8 cellular contexts compared by ENCODE assay signal in genomic region chr3:156675744-156676466, GRCh38. TPM values are rescaled to one million over a fixed set of nuclear protein-coding genes. Genes with fewer than 3 reads are reported as not detected.
DNase-seq lines count a peak whose midpoint lies in the region; TF ChIP-seq lines count a peak whose summit lies in the region.

No MANE protein-coding gene starts in this region.

- intact Hi-C loops in activated CD4-positive, alpha-beta memory T cell treated with anti-CD3 and anti-CD28 coated beads for 36 hours (cut with micrococcal nuclease): loop anchor here (2.0 to 10.0 kb wide), 2 partner anchors 113 to 821 kb away; partner anchors contain the start of gene SLC33A1

- no peaks in the 10 kb centered on the region for H3K9me3 Mint-ChIP-seq in activated CD4-positive, alpha-beta memory T cell treated with anti-CD3 and anti-CD28 coated beads for 36 hours
- H3K9me3 Mint-ChIP-seq in endothelial cell (ENCODE audit: unreplicated experiment) (no peaks in the 10 kb centered on the region), type B pancreatic cell (no peaks in the 10 kb centered on the region)

- peak; percentile 34 for DNase-seq in activated CD4-positive, CD25-positive, alpha-beta regulatory T cell treated with anti-CD3 and anti-CD28 coated beads, Interleukin-2, amount 50 U/mL, for 72 hours
- DNase-seq in activated CD4-positive, CD25-positive, alpha-beta regulatory T cell (lab: John Stamatoyannopoulos, UW): no peak
- DNase-seq in NCI-H2107 treated with DMSO at 0.1 percent for 48 hours (lab: John Stamatoyannopoulos, UW; ENCODE audit: unreplicated experiment) (peak; percentile 78), endothelial cell (ENCODE audit: low spot score) (no peak), myocyte (ENCODE audit: low read depth) (peak; percentile 85), type B pancreatic cell (ENCODE audit: extremely low spot score, unreplicated experiment) (no peak), HuH-7 (ENCODE audit: low spot score) (no peak)
- DNase-seq in activated CD4-positive, alpha-beta memory T cell treated with anti-CD3 and anti-CD28 coated beads for 36 hours: peak; percentile 47

- CTCF ChIA-PET in activated CD4-positive, alpha-beta memory T cell treated with anti-CD3 and anti-CD28 coated beads for 36 hours (lab: Charles Lee): interaction anchor here (0.9 to 4.2 kb wide), 15 partner anchors 9 to 461 kb away, joined by 3 to 38 read pairs (median 4); partner anchors contain the start of gene SSR3

- POLR2A ChIA-PET in activated CD4-positive, alpha-beta memory T cell treated with anti-CD3 and anti-CD28 coated beads for 36 hours (lab: Charles Lee): interaction anchor here (0.8 to 3.3 kb wide), 13 partner anchors 10 to 499 kb away, joined by 3 to 23 read pairs (median 7); partner anchors contain the start of genes CCNL1 and SSR3

- no peaks in the 10 kb centered on the region for H3K27me3 Mint-ChIP-seq in activated CD4-positive, alpha-beta memory T cell treated with anti-CD3 and anti-CD28 coated beads for 36 hours
- H3K27me3 Mint-ChIP-seq in endothelial cell (ENCODE audit: unreplicated experiment): peaks cover 6% of the 10 kb centered on the region
- no peaks in the 10 kb centered on the region for H3K27me3 Mint-ChIP-seq in type B pancreatic cell

- H3K4me1 Mint-ChIP-seq in activated CD4-positive, alpha-beta memory T cell treated with anti-CD3 and anti-CD28 coated beads for 36 hours (ENCODE audit: low read depth): peaks cover 46% of the 10 kb centered on the region
- H3K4me1 Mint-ChIP-seq in endothelial cell (ENCODE audit: unreplicated experiment): peaks cover 9% of the 10 kb centered on the region
- peaks cover 28% of the 10 kb centered on the region for H3K4me1 Mint-ChIP-seq in type B pancreatic cell (ENCODE audit: unreplicated experiment)

- H3K27ac Mint-ChIP-seq in activated CD4-positive, alpha-beta memory T cell treated with anti-CD3 and anti-CD28 coated beads for 36 hours: peak overlapping the region; percentile 94
- H3K27ac Mint-ChIP-seq in endothelial cell (ENCODE audit: unreplicated experiment) (peak overlapping the region; percentile 43), type B pancreatic cell (peak overlapping the region; percentile 87)

- TF ChIP-seq CTCF in endothelial cell (IDR thresholded peaks at IDR 0.05; ENCODE audit: unreplicated experiment) (no peak), type B pancreatic cell (conservative IDR thresholded peaks at IDR 0.05) (no peak)

- H3K4me3 Mint-ChIP-seq in activated CD4-positive, alpha-beta memory T cell treated with anti-CD3 and anti-CD28 coated beads for 36 hours: peak overlapping the region; percentile 90
- H3K4me3 Mint-ChIP-seq in endothelial cell (ENCODE audit: unreplicated experiment) (peak overlapping the region; percentile 89), type B pancreatic cell (peak overlapping the region; percentile 97)

- H3K36me3 Mint-ChIP-seq in activated CD4-positive, alpha-beta memory T cell treated with anti-CD3 and anti-CD28 coated beads for 36 hours: peaks cover 35% of the 10 kb centered on the region
- peaks cover 16% of the 10 kb centered on the region for H3K36me3 Mint-ChIP-seq in endothelial cell (ENCODE audit: low read depth, unreplicated experiment)
- peaks cover 24% of the 10 kb centered on the region for H3K36me3 Mint-ChIP-seq in type B pancreatic cell

RNA-seq across cellular contexts. Expression of gene TIPARP, which starts 1.5 kb away (rescaled TPM):
- 10 to 100 TPM; 15.7 to 17.7 TPM for total RNA-seq in activated CD4-positive, alpha-beta memory T cell treated with anti-CD3 and anti-CD28 coated beads for 36 hours
- total RNA-seq in endothelial cell (ENCODE audit: unreplicated experiment): 8.9 TPM
- 81.1 and 82.9 TPM in 2 replicates for total RNA-seq in myocyte
- 13.1 TPM for polyA plus RNA-seq in myocyte (2012)
- total RNA-seq in type B pancreatic cell (ENCODE audit: low replicate concordance): 37.5 and 48.1 TPM in 2 replicates

Comparison
In these comparisons a context has a peak if more than half of its experiments do, and no peak if none do; other contexts are left out.
1. DNase-seq: peak in activated CD4-positive, CD25-positive, alpha-beta regulatory T cell treated with anti-CD3 and anti-CD28 coated beads, Interleukin-2, amount 50 U/mL, for 72 hours (single experiment), NCI-H2107 treated with DMSO at 0.1 percent for 48 hours (single experiment), activated CD4-positive, alpha-beta memory T cell treated with anti-CD3 and anti-CD28 coated beads for 36 hours (single experiment) and myocyte (single experiment); none in activated CD4-positive, CD25-positive, alpha-beta regulatory T cell (0 of 4), endothelial cell (single experiment), type B pancreatic cell (single experiment) and HuH-7 (single experiment).
2. H3K27ac Mint-ChIP-seq: peak in every context shown above with its lines; median percentile 94 in activated CD4-positive, alpha-beta memory T cell treated with anti-CD3 and anti-CD28 coated beads for 36 hours; 87 in type B pancreatic cell; 43 in endothelial cell.
3. Peak in every context shown above with its lines, with median percentiles within 50 percentile points of each other: H3K4me3 Mint-ChIP-seq.